26 cellular contexts compared by ENCODE assay signal in genomic region chr2:152646264-152646663, GRCh38.
DNase-seq lines count a peak whose midpoint lies in the region; ATAC-seq and TF ChIP-seq lines count a peak whose summit lies in the region.
"Had no signal": no experiment of that assay in that cellular context is flagged by ENCODE, and none has a peak within 500 bp of the region (broad histone marks: within the 10 kb centered on the region; RNA-seq: fewer than 3 reads in every experiment).

No MANE protein-coding gene starts in this region.

- no TSS peak for BruUV-seq in MCF 10A (replicated peaks; lab: Mats Ljungman, UMichigan)

- H3K27me3 Mint-ChIP-seq in MCF 10A (ENCODE audit: insufficient read depth, unreplicated experiment) = no peaks in the 10 kb centered on the region
- no peaks in the 10 kb centered on the region for H3K27me3 Mint-ChIP-seq in nephron progenitor cell (ENCODE audit: low read depth, poor library complexity)
- H3K27me3 Mint-ChIP-seq in natural killer cell (ENCODE audit: low read depth in 2 of 2) = no peaks in the 10 kb centered on the region
- H3K27me3 Mint-ChIP-seq: activated naive CD4-positive, alpha-beta T cell treated with anti-CD3 and anti-CD28 coated beads, Interleukin-2, amount 50 U/mL, for 24 hours; CD4-positive, CD25-positive, alpha-beta regulatory T cell had no signal

- H3K4me1 ChIP-seq in breast epithelium (peaks cover 0 to 10% of the 10 kb centered on the region in 2 donors), esophagus (ENCODE audit: control insufficient read depth in 2 of 2, insufficient read depth in 2 of 2, low read length in 1 of 2) (no peaks in the 10 kb centered on the region)

- H3K27ac ChIP-seq in breast epithelium (peak overlapping the region; percentile 26 to 57), esophagus (ENCODE audit: low read depth in 2 of 2, low read length in 1 of 2) (peak overlapping the region; percentile 6 to 53)
- H3K27ac ChIP-seq: HL-60, left lung had no signal

- POLR2A ChIA-PET in MCF 10A (lab: Yijun Ruan, JAX) = interaction anchor here (0.7 to 4.0 kb wide), 7 partner anchors 9 to 471 kb away, joined by 3 to 19 read pairs (median 6); partner anchors contain the start of genes ARL6IP6, PRPF40A and STAM2

- H3K27ac Mint-ChIP-seq in MCF 10A (ENCODE audit: low read depth, unreplicated experiment) (no peak overlapping the region), nephron progenitor cell (peak overlapping the region; percentile 88), natural killer cell (no peak overlapping the region)
- H3K27ac Mint-ChIP-seq: activated CD8-positive, alpha-beta T cell treated with anti-CD3 and anti-CD28 coated beads, Interleukin-2, amount 10 ng/mL, durations not matched to agents 7 days and 5 days; activated T-helper 2 cell treated with anti-CD3 and anti-CD28 coated beads, Interferon-gamma antibody, Interleukin-2, Interleukin-4, amounts not matched to agents 10 μg/mL and 5 μg/mL and 100 μg/mL, durations not matched to agents 14 hours and 24 hours and 36 hours; T-helper 2 cell treated with Interferon-gamma antibody and Interleukin-4, amounts not matched to agents 5 μg/mL and 100 μg/mL, for 36 hours had no signal

- H3K4me1 Mint-ChIP-seq in MCF 10A (ENCODE audit: insufficient read depth, unreplicated experiment) (peaks cover 6% of the 10 kb centered on the region), nephron progenitor cell (no peaks in the 10 kb centered on the region), natural killer cell (no peaks in the 10 kb centered on the region)
- H3K4me1 Mint-ChIP-seq: activated naive CD4-positive, alpha-beta T cell treated with anti-CD3 and anti-CD28 coated beads, Interleukin-2, amount 50 U/mL, for 24 hours had no signal

- H3K9me3 Mint-ChIP-seq in MCF 10A (ENCODE audit: unreplicated experiment) (no peaks in the 10 kb centered on the region), nephron progenitor cell (no peaks in the 10 kb centered on the region), natural killer cell (no peaks in the 10 kb centered on the region)
- H3K9me3 Mint-ChIP-seq: activated naive CD4-positive, alpha-beta T cell treated with anti-CD3 and anti-CD28 coated beads, Interleukin-2, amount 50 U/mL, for 24 hours; activated T-helper 2 cell treated with anti-CD3 and anti-CD28 coated beads, Interferon-gamma antibody, Interleukin-2, Interleukin-4, amounts not matched to agents 10 μg/mL and 5 μg/mL and 100 μg/mL, durations not matched to agents 14 hours and 24 hours and 36 hours; CD4-positive, CD25-positive, alpha-beta regulatory T cell; H9; T-helper 2 cell treated with Interferon-gamma antibody and Interleukin-4, amounts not matched to agents 5 μg/mL and 100 μg/mL, for 36 hours had no signal

- H3K36me3 ChIP-seq in breast epithelium = no peaks in the 10 kb centered on the region
- no peaks in the 10 kb centered on the region for H3K36me3 ChIP-seq in esophagus (ENCODE audit: control insufficient read depth in 2 of 2, insufficient read depth in 2 of 2, low read length in 1 of 2)

- ATAC-seq in HG02798 (IDR thresholded peaks at IDR 0.05; ENCODE audit: poor library complexity, unreplicated experiment) (no peak), natural killer cell (no peak)
- ATAC-seq: activated CD8-positive, alpha-beta T cell treated with anti-CD3 and anti-CD28 coated beads, Interleukin-2, amount 10 ng/mL, durations not matched to agents 7 days and 5 days had no signal

- no peaks in the 10 kb centered on the region for H3K9me3 ChIP-seq in breast epithelium
- H3K9me3 ChIP-seq in esophagus (ENCODE audit: control insufficient read depth in 2 of 2, insufficient read depth in 1 of 2, low read depth in 1 of 2, low read length in 1 of 2) = no peaks in the 10 kb centered on the region
- H3K9me3 ChIP-seq: left lung, transverse colon had no signal

- H3K4me3 Mint-ChIP-seq in MCF 10A (ENCODE audit: unreplicated experiment) (no peak overlapping the region), nephron progenitor cell (no peak overlapping the region), natural killer cell (no peak overlapping the region)
- H3K4me3 Mint-ChIP-seq: activated CD8-positive, alpha-beta T cell treated with anti-CD3 and anti-CD28 coated beads, Interleukin-2, amount 10 ng/mL, durations not matched to agents 7 days and 5 days; activated naive CD4-positive, alpha-beta T cell treated with anti-CD3 and anti-CD28 coated beads, Interleukin-2, amount 50 U/mL, for 24 hours; CD4-positive, CD25-positive, alpha-beta regulatory T cell; H9; T-helper 2 cell treated with Interferon-gamma antibody and Interleukin-4, amounts not matched to agents 5 μg/mL and 100 μg/mL, for 36 hours had no signal

- no peak for TF ChIP-seq CTCF in breast epithelium (IDR thresholded peaks at IDR 0.05)
- TF ChIP-seq CTCF in MCF 10A (IDR thresholded peaks at IDR 0.05; ENCODE audit: unreplicated experiment) = no peak
- TF ChIP-seq CTCF in nephron progenitor cell (IDR thresholded peaks at IDR 0.05) = no peak
- TF ChIP-seq CTCF in natural killer cell (IDR thresholded peaks at IDR 0.05) = no peak

- H3K36me3 Mint-ChIP-seq in MCF 10A (ENCODE audit: insufficient read depth, unreplicated experiment) (peaks cover 93% of the 10 kb centered on the region), nephron progenitor cell (ENCODE audit: low read depth) (peaks cover 46% of the 10 kb centered on the region), natural killer cell (no peaks in the 10 kb centered on the region)
- H3K36me3 Mint-ChIP-seq: activated naive CD4-positive, alpha-beta T cell treated with anti-CD3 and anti-CD28 coated beads, Interleukin-2, amount 50 U/mL, for 24 hours; CD4-positive, CD25-positive, alpha-beta regulatory T cell had no signal

- no peak for TF ChIP-seq POLR2A in breast epithelium (IDR thresholded peaks at IDR 0.05)

- intact Hi-C loops in breast epithelium (cut with DNase I; ENCODE audit: low total_unique reads) (no loop called here), MCF 10A (cut with micrococcal nuclease) (no loop called here), natural killer cell (cut with micrococcal nuclease) (no loop called here)

- CTCF ChIA-PET in MCF 10A (lab: Yijun Ruan, JAX) = interaction anchor here (0.6 to 6.9 kb wide), 4 partner anchors 11 to 390 kb away, joined by 3 to 80 read pairs (median 4); no protein-coding TSS in a partner anchor

- H3K27me3 ChIP-seq in breast epithelium (no peaks in the 10 kb centered on the region), esophagus (ENCODE audit: control insufficient read depth in 1 of 2, insufficient read depth in 2 of 2, low read length in 2 of 2) (no peaks in the 10 kb centered on the region)
- H3K27me3 ChIP-seq: dorsolateral prefrontal cortex, left lung, transverse colon had no signal

- no peak for DNase-seq in breast epithelium (ENCODE audit: low spot score in 2 of 2)
- no peak for DNase-seq in MCF 10A (ENCODE audit: unreplicated experiment)
- DNase-seq in nephron progenitor cell = no peak
- no peak for DNase-seq in AG20443 (ENCODE audit: low spot score)
- no peak for DNase-seq in natural killer cell
- DNase-seq in DMS53 (lab: John Stamatoyannopoulos, UW) = no peak
- DNase-seq: 8988T; activated CD4-positive, alpha-beta T cell treated with anti-CD3 and anti-CD28 coated beads for 4 hours; activated CD8-positive, alpha-beta T cell treated with anti-CD3 and anti-CD28 coated beads, Interleukin-2, amount 10 ng/mL, durations not matched to agents 7 days and 5 days; AML-193; CD4-positive, CD25-positive, alpha-beta regulatory T cell; dorsolateral prefrontal cortex; H9; left lung; NCI-H1417; NCI-H2029; NCI-H524 treated with DMSO at 0.1 percent for 48 hours; SHP77; stimulated activated CD4-positive, alpha-beta T cell treated with anti-CD3 and anti-CD28 coated beads, Interleukin-4, amount 100 ng/mL, for 1 hour; transverse colon had no signal

- 49 to 56% methylated on average over 4 of the region's 4 CpGs for WGBS in esophagus, 2 donors

- H3K4me3 ChIP-seq in breast epithelium (no peak overlapping the region), esophagus (ENCODE audit: low read depth in 1 of 2, low read length in 2 of 2) (no peak overlapping the region)
- H3K4me3 ChIP-seq: dorsolateral prefrontal cortex, left lung, transverse colon had no signal
